In genomic region chr1:47779613-47780012, GRCh38 we compare ENCODE assay signal across 23 cellular contexts.
"Had no signal": no experiment of that assay in that cellular context is flagged by ENCODE, and none has a peak within 500 bp of the region (broad histone marks: within the 10 kb centered on the region; RNA-seq: fewer than 3 reads in every experiment).

No MANE protein-coding gene starts in this region.

- H3K79me2 ChIP-seq: hepatocyte had no signal

- FAIRE-seq: colon, kidney, pancreas had no signal

- ATAC-seq: gastrocnemius medialis; heart left ventricle; left lobe of liver; mucosa of descending colon; natural killer cell treated with Interleukin-12 subunit alpha and Interleukin-12 subunit beta and Interleukin-15 and Interleukin-18, amount 100 ng/mL, for 72 hours; pancreas; stimulated activated effector memory CD8-positive, alpha-beta T cell treated with anti-CD3 and anti-CD28 coated beads, Interleukin-12 subunit alpha, Interleukin-12 subunit beta, amount 100 ng/mL, for 72 hours had no signal

- H3K9me3 ChIP-seq: gastrocnemius medialis, heart left ventricle, mucosa of descending colon, pancreas, sigmoid colon, stomach, thyroid gland, vagina had no signal

- DNase-seq: dorsolateral prefrontal cortex; effector CD4-positive, alpha-beta T cell; gastrocnemius medialis; heart left ventricle; kidney; mesenchymal stem cell; mucosa of descending colon; naive B cell; occipital lobe; pancreas; sigmoid colon; stimulated activated CD4-positive, alpha-beta T cell treated with anti-CD3 and anti-CD28 coated beads, Interleukin-2, amount 100 ng/mL, for 24 hours; stimulated activated CD4-positive, alpha-beta T cell treated with anti-CD3 and anti-CD28 coated beads, Interleukin-4, amount 100 ng/mL, for 24 hours; stimulated activated naive CD4-positive, alpha-beta T cell treated with Interleukin-2 at 50 U/mL for 16 hours; stomach; thyroid gland; trophoblast cell had no signal

- H3K4me3 ChIP-seq: dorsolateral prefrontal cortex, gastrocnemius medialis, heart left ventricle, hepatocyte, mucosa of descending colon, pancreas, sigmoid colon, stomach, thyroid gland, vagina had no signal

- H2AFZ ChIP-seq: hepatocyte had no signal

- H3K4me1 ChIP-seq: pancreas had no signal

- H3K36me3 ChIP-seq: gastrocnemius medialis, heart left ventricle, pancreas, sigmoid colon, stomach, thyroid gland, vagina had no signal

- H3K4me2 ChIP-seq: hepatocyte had no signal

- H3K27me3 ChIP-seq: dorsolateral prefrontal cortex, gastrocnemius medialis, heart left ventricle, hepatocyte, pancreas, sigmoid colon, stomach, thyroid gland, vagina had no signal

- H3K27ac ChIP-seq: dorsolateral prefrontal cortex, gastrocnemius medialis, heart left ventricle, hepatocyte, pancreas, sigmoid colon, stomach, thyroid gland, vagina had no signal
